In genomic region chr1:217393901-217394300, GRCh38 we compare ENCODE assay signal across 2 cellular contexts.
TF ChIP-seq lines count a peak whose summit lies in the region.

No MANE protein-coding gene starts in this region.

TF ChIP-seq in HepG2, 621 proteins besides CTCF, POLR2A, EP300 and RAD21 (continued from another document):
- TF ChIP-seq TBX3 (IDR thresholded peaks at IDR 0.05; ENCODE audit: borderline replicate concordance) (no peak), ZNF407 (CRISPR knock-in tag; IDR thresholded peaks at IDR 0.05; ENCODE audit: not compliant biosample characterization) (no peak)

TF ChIP-seq in SK-N-SH, 30 proteins besides CTCF, POLR2A, EP300 and RAD21 (continued from another document):
- TF ChIP-seq TEAD4 (IDR thresholded peaks at IDR 0.05; ENCODE audit: borderline replicate concordance, insufficient read depth) (no peak), TCF12 (IDR thresholded peaks at IDR 0.05) (no peak), FOXM1 (IDR thresholded peaks at IDR 0.05; ENCODE audit: low read depth) (no peak), REST (IDR thresholded peaks at IDR 0.05; ENCODE audit: low read depth, low read length) (no peak), CHD2 (IDR thresholded peaks at IDR 0.05; ENCODE audit: low read length, partially characterized antibody) (no peak), YY1 (IDR thresholded peaks at IDR 0.05; ENCODE audit: low read depth) (no peak), EZH2phosphoT487 (IDR thresholded peaks at IDR 0.05; ENCODE audit: borderline replicate concordance, low read depth) (no peak), SMC3 (IDR thresholded peaks at IDR 0.05; ENCODE audit: low read depth, low read length) (no peak), USF2 (IDR thresholded peaks at IDR 0.05; ENCODE audit: borderline replicate concordance, low read depth, low read length) (no peak), POLR2AphosphoS5 (IDR thresholded peaks at IDR 0.05; ENCODE audit: low read depth, low read length) (no peak), ZBTB33 (IDR thresholded peaks at IDR 0.05; ENCODE audit: borderline replicate concordance, low read depth) (no peak), GABPA (IDR thresholded peaks at IDR 0.05; ENCODE audit: low read depth) (no peak), MXI1 (IDR thresholded peaks at IDR 0.05; ENCODE audit: low read depth, low read length) (no peak), MEF2A (IDR thresholded peaks at IDR 0.05; ENCODE audit: borderline replicate concordance, low read depth) (no peak), ELF1 (IDR thresholded peaks at IDR 0.05) (no peak), SIN3A (IDR thresholded peaks at IDR 0.05; ENCODE audit: borderline replicate concordance, low read depth, low read length) (no peak), GATA2 (CRISPR knock-in tag; IDR thresholded peaks at IDR 0.05) (no peak)
TF ChIP-seq in SK-N-SH: peak in this region for 0.
